8 cellular contexts compared by ENCODE assay signal in genomic region chr14:61476737-61477410, GRCh38.
A peak's percentile ranks its signal among the peaks of the same experiment; 100 is the strongest.
DNase-seq lines count a peak whose midpoint lies in the region; ATAC-seq lines count a peak whose summit lies in the region.

No MANE protein-coding gene starts in this region.

- H3K4me1 Mint-ChIP-seq in activated T-helper 17 cell treated with anti-CD3 and anti-CD28 coated beads, Interleukin-2, amount 50 U/mL, for 72 hours: peaks cover 62% of the 10 kb centered on the region

- no peak overlapping the region for H3K4me3 ChIP-seq in MG63

- H3K27ac Mint-ChIP-seq in activated T-helper 17 cell treated with anti-CD3 and anti-CD28 coated beads, Interleukin-2, amount 50 U/mL, for 72 hours: peak overlapping the region; percentile 96

- no peaks in the 10 kb centered on the region for H3K27me3 Mint-ChIP-seq in activated T-helper 17 cell treated with anti-CD3 and anti-CD28 coated beads, Interleukin-2, amount 50 U/mL, for 72 hours

- peaks cover 71% of the 10 kb centered on the region for H3K36me3 Mint-ChIP-seq in activated T-helper 17 cell treated with anti-CD3 and anti-CD28 coated beads, Interleukin-2, amount 50 U/mL, for 72 hours (ENCODE audit: low read depth)

- H3K36me3 ChIP-seq in MG63: no peaks in the 10 kb centered on the region

- H3K9me3 Mint-ChIP-seq in activated T-helper 17 cell treated with anti-CD3 and anti-CD28 coated beads, Interleukin-2, amount 50 U/mL, for 72 hours: peaks cover 3% of the 10 kb centered on the region

- H3K9me3 ChIP-seq in MG63: no peaks in the 10 kb centered on the region

- ATAC-seq in activated T-helper 17 cell treated with anti-CD3 and anti-CD28 coated beads, Interleukin-2, amount 50 U/mL, for 72 hours (replicated peaks): peak; percentile 55

- DNase-seq in EL: peak; percentile 86
- DNase-seq in NOMO-1 (lab: John Stamatoyannopoulos, UW; ENCODE audit: unreplicated experiment in 2 of 2): peak; percentile 79 to 99
- peak; percentile 63 for DNase-seq in foreskin melanocyte
- DNase-seq in putamen (ENCODE audit: low spot score): peak; percentile 70
- DNase-seq in NCI-H1105 (lab: John Stamatoyannopoulos, UW): no peak
- no peak for DNase-seq in MG63
- DNase-seq in NCI-H2107 treated with DMSO at 0.1 percent for 48 hours (lab: John Stamatoyannopoulos, UW; ENCODE audit: unreplicated experiment): no peak

- H3K4me3 Mint-ChIP-seq in activated T-helper 17 cell treated with anti-CD3 and anti-CD28 coated beads, Interleukin-2, amount 50 U/mL, for 72 hours: peak overlapping the region; percentile 95

- no peaks in the 10 kb centered on the region for H3K27me3 ChIP-seq in MG63

Comparison
In these comparisons a context has a peak if more than half of its experiments do, and no peak if none do; other contexts are left out.
1. DNase-seq: peak in EL (single experiment), NOMO-1 (2 of 2), foreskin melanocyte (single experiment) and putamen (single experiment); none in NCI-H1105 (single experiment), MG63 (single experiment) and NCI-H2107 treated with DMSO at 0.1 percent for 48 hours (single experiment).